ENCODE assay signal across 9 cellular contexts in genomic region chr4:68359508-68359907, GRCh38. TPM values are rescaled to one million over a fixed set of nuclear protein-coding genes. Genes with fewer than 3 reads are reported as not detected.
A peak's percentile ranks its signal among the peaks of the same experiment; 100 is the strongest.
DNase-seq lines count a peak whose midpoint lies in the region; ATAC-seq, FAIRE-seq and TF ChIP-seq lines count a peak whose summit lies in the region.
"Had no signal": no experiment of that assay in that cellular context is flagged by ENCODE, and none has a peak within 500 bp of the region (broad histone marks: within the 10 kb centered on the region; RNA-seq: fewer than 3 reads in every experiment).

No MANE protein-coding gene starts in this region.

- peak overlapping the region; percentile 66 for H3K27ac Mint-ChIP-seq in activated T-helper 2 cell treated with anti-CD3 and anti-CD28 coated beads, Interferon-gamma antibody, Interleukin-2, Interleukin-4, amounts not matched to agents 10 μg/mL and 5 μg/mL and 100 μg/mL, durations not matched to agents 14 hours and 24 hours and 36 hours

- intact Hi-C loops in activated T-helper 2 cell treated with anti-CD3 and anti-CD28 coated beads, Interferon-gamma antibody, Interleukin-2, Interleukin-4, amounts not matched to agents 10 μg/mL and 5 μg/mL and 100 μg/mL, durations not matched to agents 14 hours and 24 hours and 36 hours (cut with micrococcal nuclease), result loop anchor here (2.0 kb wide), 1 partner anchor 17 kb away; no protein-coding TSS in a partner anchor
- intact Hi-C loops in Right ventricle myocardium superior (cut with DNase I), result no loop called here

- H3K4me3 Mint-ChIP-seq in activated T-helper 2 cell treated with anti-CD3 and anti-CD28 coated beads, Interferon-gamma antibody, Interleukin-2, Interleukin-4, amounts not matched to agents 10 μg/mL and 5 μg/mL and 100 μg/mL, durations not matched to agents 14 hours and 24 hours and 36 hours (ENCODE audit: low read depth), result peak overlapping the region; percentile 28

- peaks cover 11% of the 10 kb centered on the region for H3K27me3 Mint-ChIP-seq in activated T-helper 2 cell treated with anti-CD3 and anti-CD28 coated beads, Interferon-gamma antibody, Interleukin-2, Interleukin-4, amounts not matched to agents 10 μg/mL and 5 μg/mL and 100 μg/mL, durations not matched to agents 14 hours and 24 hours and 36 hours (ENCODE audit: low read depth)

- no peak for TF ChIP-seq POLR2A in GM12891 (IDR thresholded peaks at IDR 0.05; ENCODE audit: low read depth, low read length)

- DNase-seq in GM12891 (ENCODE audit: insufficient read length, low spot score) (no peak), D341Med (ENCODE audit: low spot score) (no peak), foreskin melanocyte (no peak), Right ventricle myocardium superior (no peak), NCI-H526 treated with DMSO at 0.1 percent for 48 hours (lab: John Stamatoyannopoulos, UW) (no peak)
- DNase-seq in activated T-helper 2 cell treated with anti-CD3 and anti-CD28 coated beads, Interferon-gamma antibody, Interleukin-2, Interleukin-4, amounts not matched to agents 10 μg/mL and 5 μg/mL and 100 μg/mL, durations not matched to agents 14 hours and 24 hours and 36 hours (ENCODE audit: low spot score), result no peak
- DNase-seq: Peyer's patch had no signal

- FAIRE-seq in GM12891 (lab: Jason Lieb, UNC), result peak; percentile 78

- ATAC-seq in GM19467 (IDR thresholded peaks at IDR 0.05; ENCODE audit: unreplicated experiment) (peak; percentile 85), HG03095 (IDR thresholded peaks at IDR 0.05; ENCODE audit: unreplicated experiment) (peak; percentile 72), Right ventricle myocardium superior (ENCODE audit: poor library complexity) (no peak)

- peaks cover 11% of the 10 kb centered on the region for H3K4me1 Mint-ChIP-seq in activated T-helper 2 cell treated with anti-CD3 and anti-CD28 coated beads, Interferon-gamma antibody, Interleukin-2, Interleukin-4, amounts not matched to agents 10 μg/mL and 5 μg/mL and 100 μg/mL, durations not matched to agents 14 hours and 24 hours and 36 hours (ENCODE audit: low read depth)

- no peaks in the 10 kb centered on the region for H3K36me3 Mint-ChIP-seq in activated T-helper 2 cell treated with anti-CD3 and anti-CD28 coated beads, Interferon-gamma antibody, Interleukin-2, Interleukin-4, amounts not matched to agents 10 μg/mL and 5 μg/mL and 100 μg/mL, durations not matched to agents 14 hours and 24 hours and 36 hours (ENCODE audit: low read depth)

- H3K9me3 Mint-ChIP-seq in activated T-helper 2 cell treated with anti-CD3 and anti-CD28 coated beads, Interferon-gamma antibody, Interleukin-2, Interleukin-4, amounts not matched to agents 10 μg/mL and 5 μg/mL and 100 μg/mL, durations not matched to agents 14 hours and 24 hours and 36 hours, result no peaks in the 10 kb centered on the region

TF ChIP-seq in GM12891, 5 proteins besides CTCF, POLR2A, EP300 and RAD21:
- TF ChIP-seq POU2F2 (IDR thresholded peaks at IDR 0.05; ENCODE audit: low read depth, low read length) (no peak), POLR2AphosphoS5 (IDR thresholded peaks at IDR 0.05; ENCODE audit: low read depth, low read length) (no peak), PAX5 (IDR thresholded peaks at IDR 0.05; ENCODE audit: insufficient read depth, low read length, severe bottlenecking) (no peak), SPI1 (IDR thresholded peaks at IDR 0.05; ENCODE audit: low read depth, low read length) (no peak), TAF1 (IDR thresholded peaks at IDR 0.05; ENCODE audit: low read depth, low read length) (no peak)

RNA-seq across cellular contexts. Expression of gene YTHDC1, which starts 9.6 kb away (rescaled TPM):
- polyA plus RNA-seq in GM12891 (2012; ENCODE audit: low read depth, missing spikeins), result 44.4 TPM
- total RNA-seq in activated T-helper 2 cell treated with anti-CD3 and anti-CD28 coated beads, Interferon-gamma antibody, Interleukin-2, Interleukin-4, amounts not matched to agents 10 μg/mL and 5 μg/mL and 100 μg/mL, durations not matched to agents 14 hours and 24 hours and 36 hours, result 79.9 and 83.6 TPM in 2 replicates
- total RNA-seq in Right ventricle myocardium superior, result 50.0 TPM
